Comparison of ENCODE assay signal across 9 cellular contexts in genomic region chr15:74382004-74382816, GRCh38. TPM values are rescaled to one million over a fixed set of nuclear protein-coding genes. Genes with fewer than 3 reads are reported as not detected.
DNase-seq lines count a peak whose midpoint lies in the region; ATAC-seq, FAIRE-seq and TF ChIP-seq lines count a peak whose summit lies in the region.
"Had no signal": no experiment of that assay in that cellular context is flagged by ENCODE, and none has a peak within 500 bp of the region (broad histone marks: within the 10 kb centered on the region; RNA-seq: fewer than 3 reads in every experiment).

No MANE protein-coding gene starts in this region.

- intact Hi-C loops in endothelial cell of umbilical vein (cut with micrococcal nuclease) = loop anchor here (1.0 to 2.0 kb wide), 4 partner anchors 9 to 107 kb away; no protein-coding TSS in a partner anchor

- H2AFZ ChIP-seq in DND-41 (ENCODE audit: low read depth, low read length) (no peak overlapping the region; the same call in 1 of the 2 replicates), endothelial cell of umbilical vein (ENCODE audit: low read depth, low read length) (no peak overlapping the region)

- peaks cover 67% of the 10 kb centered on the region for H3K4me1 Mint-ChIP-seq in stimulated activated effector memory CD8-positive, alpha-beta T cell treated with anti-CD3 and anti-CD28 coated beads, Interleukin-12 subunit alpha, Interleukin-12 subunit beta, amount 100 ng/mL, for 72 hours

- FAIRE-seq in endothelial cell of umbilical vein (lab: Jason Lieb, UNC) = peak; percentile 91

- H3K27me3 ChIP-seq in DND-41 (ENCODE audit: insufficient read depth, low read length, poor library complexity) (no peaks in the 10 kb centered on the region), endothelial cell of umbilical vein (ENCODE audit: control insufficient read depth in 2 of 2, insufficient read depth in 2 of 2, low read length in 2 of 2) (no peaks in the 10 kb centered on the region)

- H3K9ac ChIP-seq in DND-41 (ENCODE audit: low read depth, low read length) = no peak overlapping the region
- no peak overlapping the region for H3K9ac ChIP-seq in endothelial cell of umbilical vein (replicated peaks; ENCODE audit: extremely low read depth, insufficient read depth, low read length)

- dilution Hi-C loops in endothelial cell of umbilical vein (cut with MboI; ENCODE audit: extremely low pct_ligation_motif_present, low sequenced_read_pairs) = no loop called here

- CTCF ChIA-PET in endothelial cell of umbilical vein (lab: Charles Lee) = interaction anchor here (0.6 to 13.9 kb wide), 40 partner anchors 9 to 389 kb away, joined by 3 to 313 read pairs (median 5); partner anchors contain the start of gene UBL7

- H3K36me3 Mint-ChIP-seq in stimulated activated effector memory CD8-positive, alpha-beta T cell treated with anti-CD3 and anti-CD28 coated beads, Interleukin-12 subunit alpha, Interleukin-12 subunit beta, amount 100 ng/mL, for 72 hours = peaks cover 7% of the 10 kb centered on the region

- POLR2A ChIA-PET in endothelial cell of umbilical vein (lab: Charles Lee) = interaction anchor here (1.0 kb wide), 1 partner anchor 57 kb away, joined by 4 read pairs; no protein-coding TSS in a partner anchor

- no peaks in the 10 kb centered on the region for H4K20me1 ChIP-seq in DND-41 (ENCODE audit: insufficient read depth, low read length)
- H4K20me1 ChIP-seq in endothelial cell of umbilical vein (replicated peaks; ENCODE audit: control insufficient read depth, extremely low read depth, insufficient read depth, low read length) = no peaks in the 10 kb centered on the region

- no peak overlapping the region for H3K4me3 Mint-ChIP-seq in stimulated activated effector memory CD8-positive, alpha-beta T cell treated with anti-CD3 and anti-CD28 coated beads, Interleukin-12 subunit alpha, Interleukin-12 subunit beta, amount 100 ng/mL, for 72 hours
- H3K4me3 Mint-ChIP-seq: dendritic cell treated with granulocyte-macrophage colony-stimulating factor and Interleukin-4, amounts not matched to agents 40 ng/mL and 50 ng/mL, for 4 days had no signal

- peaks cover 24% of the 10 kb centered on the region for H3K4me1 ChIP-seq in DND-41 (ENCODE audit: insufficient read depth, low read length)
- peaks cover 28% of the 10 kb centered on the region for H3K4me1 ChIP-seq in endothelial cell of umbilical vein (ENCODE audit: control insufficient read depth, extremely low read depth, insufficient read depth, low read length)

- peak; percentile 82 for ATAC-seq in DND-41 (ENCODE audit: insufficient read depth, low read depth)
- peak; percentile 30 for ATAC-seq in HG03097 (IDR thresholded peaks at IDR 0.05; ENCODE audit: low FRiP score, unreplicated experiment)
- ATAC-seq in stimulated activated effector memory CD8-positive, alpha-beta T cell treated with anti-CD3 and anti-CD28 coated beads, Interleukin-12 subunit alpha, Interleukin-12 subunit beta, amount 100 ng/mL, for 72 hours = peak; percentile 52

- no peaks in the 10 kb centered on the region for H3K9me1 ChIP-seq in endothelial cell of umbilical vein (replicated peaks; ENCODE audit: control insufficient read depth, extremely low read depth, insufficient read depth, low read length)

- H3K36me3 ChIP-seq in DND-41 (ENCODE audit: insufficient read depth, low read length) (no peaks in the 10 kb centered on the region), endothelial cell of umbilical vein (ENCODE audit: control insufficient read depth in 2 of 2, extremely low read depth in 1 of 2, insufficient read depth in 2 of 2, low read length in 2 of 2) (no peaks in the 10 kb centered on the region)

- 0 out of 2 replicates have a peak overlapping the region, but pooled peaks have one; percentile 27 for H3K27ac ChIP-seq in DND-41 (ENCODE audit: low read length)
- H3K27ac ChIP-seq in endothelial cell of umbilical vein (ENCODE audit: insufficient read depth, low read depth, low read length) = no peak overlapping the region

- BruUV-seq in endothelial cell of umbilical vein (replicated peaks; lab: Mats Ljungman, UMichigan) = no TSS peak

- no peak for TF ChIP-seq POLR2A in endothelial cell of umbilical vein (IDR thresholded peaks at IDR 0.05; ENCODE audit: low read depth, low read length)

- no peaks in the 10 kb centered on the region for H3K9me3 Mint-ChIP-seq in stimulated activated effector memory CD8-positive, alpha-beta T cell treated with anti-CD3 and anti-CD28 coated beads, Interleukin-12 subunit alpha, Interleukin-12 subunit beta, amount 100 ng/mL, for 72 hours
- H3K9me3 Mint-ChIP-seq: dendritic cell treated with granulocyte-macrophage colony-stimulating factor and Interleukin-4, amounts not matched to agents 40 ng/mL and 50 ng/mL, for 4 days had no signal

- DNase-seq in DND-41 (peak; percentile 79), NOMO-1 treated with dmso at 0.1 percent for 144 hours (lab: John Stamatoyannopoulos, UW; ENCODE audit: unreplicated experiment) (peak; percentile 57), endothelial cell of umbilical vein (ENCODE audit: low read depth, low spot score) (peak; percentile 69), middle frontal gyrus (ENCODE audit: extremely low spot score, low spot score) (peak; percentile 75), cortex of kidney (lab: John Stamatoyannopoulos, UW) (no peak)
- peak; percentile 79 for DNase-seq in activated CD8-positive, alpha-beta memory T cell treated with anti-CD3 and anti-CD28 coated beads, Interleukin-2, amount 50 U/mL, for 4 hours
- peak; percentile 85 to 91 for DNase-seq in stimulated activated effector memory CD8-positive, alpha-beta T cell treated with anti-CD3 and anti-CD28 coated beads, Interleukin-12 subunit alpha, Interleukin-12 subunit beta, amount 100 ng/mL, for 72 hours (ENCODE audit: low spot score in 2 of 2)

- H3K4me2 ChIP-seq in DND-41 (ENCODE audit: insufficient read depth, low read length) (no peak overlapping the region), endothelial cell of umbilical vein (ENCODE audit: insufficient read depth, low read length) (no peak overlapping the region)

- no peaks in the 10 kb centered on the region for H3K9me3 ChIP-seq in DND-41 (ENCODE audit: insufficient read depth, low read length, severe bottlenecking)
- no peaks in the 10 kb centered on the region for H3K9me3 ChIP-seq in endothelial cell of umbilical vein (replicated peaks; ENCODE audit: control insufficient read depth, insufficient read depth, low read length)

- TF ChIP-seq CTCF in DND-41 (IDR thresholded peaks at IDR 0.05; ENCODE audit: borderline replicate concordance, extremely low read depth, low read length, poor library complexity, severe bottlenecking) (peak; percentile 94), endothelial cell of umbilical vein (IDR thresholded peaks at IDR 0.05; ENCODE audit: extremely low read depth in 1 of 2, insufficient read depth in 1 of 2, low read depth in 1 of 2, low read length in 2 of 2) (peak; percentile 97 to 99)

- peak overlapping the region; percentile 79 for H3K27ac Mint-ChIP-seq in stimulated activated effector memory CD8-positive, alpha-beta T cell treated with anti-CD3 and anti-CD28 coated beads, Interleukin-12 subunit alpha, Interleukin-12 subunit beta, amount 100 ng/mL, for 72 hours
- H3K27ac Mint-ChIP-seq: dendritic cell treated with granulocyte-macrophage colony-stimulating factor and Interleukin-4, amounts not matched to agents 40 ng/mL and 50 ng/mL, for 4 days had no signal

- H3K4me3 ChIP-seq in DND-41 (ENCODE audit: low read depth in 1 of 2, low read length in 2 of 2) (no peak overlapping the region), endothelial cell of umbilical vein (replicated peaks in 1 of 3; ENCODE audit: insufficient read depth in 1 of 3, low read depth in 1 of 3, low read length in 3 of 3) (no peak overlapping the region)

- H3K79me2 ChIP-seq in DND-41 (ENCODE audit: insufficient read depth, low read length) (no peaks in the 10 kb centered on the region), endothelial cell of umbilical vein (ENCODE audit: control insufficient read depth, insufficient read depth, low read length) (no peaks in the 10 kb centered on the region)

TF ChIP-seq in endothelial cell of umbilical vein, 7 proteins besides CTCF, POLR2A, EP300 and RAD21:
- TF ChIP-seq FOS (IDR thresholded peaks at IDR 0.05; ENCODE audit: borderline replicate concordance, insufficient read depth, low read length) (no peak), GATA2 (IDR thresholded peaks at IDR 0.05; ENCODE audit: insufficient read depth, insufficient read length, low read depth, low read length) (no peak), EZH2 (IDR thresholded peaks at IDR 0.05; ENCODE audit: borderline replicate concordance, low read depth, low read length, severe bottlenecking) (no peak), JUN (IDR thresholded peaks at IDR 0.05; ENCODE audit: borderline replicate concordance, insufficient read depth, insufficient read length, low read depth) (no peak), POLR2AphosphoS5 (IDR thresholded peaks at IDR 0.05; ENCODE audit: insufficient read depth, low read depth, low read length) (no peak), MYC (IDR thresholded peaks at IDR 0.05; ENCODE audit: low read depth, low read length) (no peak), MAX (IDR thresholded peaks at IDR 0.05; ENCODE audit: insufficient read depth, insufficient read length) (no peak)

RNA-seq across cellular contexts. Expression of gene CYP11A1, which starts 14.8 kb away (rescaled TPM):
- not detected in 2 replicates for total RNA-seq in endothelial cell of umbilical vein
- polyA plus RNA-seq in endothelial cell of umbilical vein = 0.08 TPM in 1 of 2 replicates, not detected in the other
- 0.03 TPM in 1 of 2 replicates, not detected in the other for polyA plus RNA-seq in endothelial cell of umbilical vein (2011; cell fraction: cytosol; rRNA removed)
- polyA plus RNA-seq in endothelial cell of umbilical vein (2011; cell fraction: nucleus; rRNA removed) = 0.14 TPM in 1 of 2 replicates, not detected in the other
- not detected in 2 replicates for polyA plus RNA-seq in endothelial cell of umbilical vein (2012)
- not detected in 2 replicates for polyA minus RNA-seq in endothelial cell of umbilical vein
- 7.1 TPM for polyA minus RNA-seq in endothelial cell of umbilical vein (2011; cell fraction: cytosol; rRNA and poly(A)+ RNA removed)
- not detected in 2 replicates for polyA minus RNA-seq in endothelial cell of umbilical vein (2011; cell fraction: nucleus; rRNA and poly(A)+ RNA removed)

RNA-seq across cellular contexts. Expression of gene SEMA7A, which starts 51.5 kb away (rescaled TPM):
- total RNA-seq in endothelial cell of umbilical vein = 1.3 and 1.7 TPM in 2 replicates
- polyA plus RNA-seq in endothelial cell of umbilical vein = 2.0 and 3.0 TPM in 2 replicates
- polyA plus RNA-seq in endothelial cell of umbilical vein (2011; cell fraction: cytosol; rRNA removed) = 1.3 and 1.7 TPM in 2 replicates
- 1.4 and 2.1 TPM in 2 replicates for polyA plus RNA-seq in endothelial cell of umbilical vein (2011; cell fraction: nucleus; rRNA removed)
- polyA plus RNA-seq in endothelial cell of umbilical vein (2012) = 0.84 and 1.8 TPM in 2 replicates
- 3.9 and 4.3 TPM in 2 replicates for polyA minus RNA-seq in endothelial cell of umbilical vein
- polyA minus RNA-seq in endothelial cell of umbilical vein (2011; cell fraction: cytosol; rRNA and poly(A)+ RNA removed) = not detected
- polyA minus RNA-seq in endothelial cell of umbilical vein (2011; cell fraction: nucleus; rRNA and poly(A)+ RNA removed) = 0.34 and 2.2 TPM in 2 replicates

Comparison
In these comparisons a context has a peak if more than half of its experiments do, and no peak if none do; other contexts are left out.
1. ATAC-seq: peak in every context shown above with its lines; median percentile 82 in DND-41; 52 in stimulated activated effector memory CD8-positive, alpha-beta T cell treated with anti-CD3 and anti-CD28 coated beads, Interleukin-12 subunit alpha, Interleukin-12 subunit beta, amount 100 ng/mL, for 72 hours; 30 in HG03097.